13 cellular contexts compared by ENCODE assay signal in the genomic region with DNA sequence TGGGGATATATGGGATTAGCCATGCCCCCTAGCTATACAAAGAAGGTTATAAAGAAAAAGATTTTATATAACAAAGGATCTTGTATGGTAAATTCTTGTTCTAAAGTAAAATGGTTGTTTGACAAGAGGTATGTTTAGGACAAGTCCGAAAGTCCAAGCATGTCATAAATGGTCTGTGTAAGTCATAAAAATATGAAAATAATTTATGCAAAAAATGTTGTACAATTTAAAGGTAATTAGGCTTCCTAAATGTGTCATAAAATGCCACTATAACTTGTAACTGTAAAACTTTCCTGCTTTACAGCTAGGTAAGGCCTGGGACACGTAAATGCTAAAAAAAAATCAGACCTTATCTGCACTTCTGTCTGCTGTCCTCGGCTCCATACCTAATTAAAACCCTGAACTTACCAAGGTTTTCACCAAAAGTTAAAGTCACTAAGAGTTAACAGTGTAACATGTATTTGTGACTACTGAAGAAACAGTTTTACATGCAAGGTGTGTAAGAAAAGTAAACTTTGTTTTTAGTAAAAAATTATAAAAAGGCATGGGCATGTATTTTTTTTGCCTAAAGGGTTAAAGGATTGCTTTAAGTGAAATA.
DNase-seq lines count a peak whose midpoint lies in the region; ATAC-seq and TF ChIP-seq lines count a peak whose summit lies in the region.
"Had no signal": no experiment of that assay in that cellular context is flagged by ENCODE, and none has a peak within 500 bp of the region (broad histone marks: within the 10 kb centered on the region; RNA-seq: fewer than 3 reads in every experiment).

No MANE protein-coding gene starts in this region.

- no peak overlapping the region for H3K4me3 ChIP-seq in HCT116 (replicated peaks in 1 of 2; ENCODE audit: low read depth in 1 of 2, low read length in 2 of 2)
- H3K4me3 ChIP-seq in upper lobe of right lung = no peak overlapping the region
- H3K4me3 ChIP-seq: colonic mucosa had no signal

- H3K4me2 ChIP-seq in HCT116 (ENCODE audit: low read length) = no peak overlapping the region

- TF ChIP-seq RAD21 in HCT116 (IDR thresholded peaks at IDR 0.05; ENCODE audit: low read depth) = no peak

- DNase-seq in DMS114 treated with DMSO at 0.1 percent for 48 hours (lab: John Stamatoyannopoulos, UW; ENCODE audit: unreplicated experiment) = peak; percentile 10
- peak; percentile 54 for DNase-seq in HCT116 (ENCODE audit: low read depth, low spot score)
- DNase-seq in RKO (ENCODE audit: low spot score) = peak; percentile 40
- DNase-seq in fibroblast of peridontal ligament (ENCODE audit: extremely low read depth) = peak; percentile 6
- no peak for DNase-seq in NOMO-1 (lab: John Stamatoyannopoulos, UW; ENCODE audit: unreplicated experiment in 2 of 2)
- DNase-seq in upper lobe of right lung = no peak
- DNase-seq: activated B cell treated with CpG ODN at 0.5 μM for 24 hours; activated naive CD8-positive, alpha-beta T cell treated with anti-CD3 and anti-CD28 coated beads, Interleukin-2, amount 10 ng/mL, durations not matched to agents 7 days and 5 days; CD4-positive, alpha-beta T cell; colonic mucosa; NCI-H1105 treated with DMSO at 0.1 percent for 48 hours had no signal

- BruUV-seq in HCT116 (replicated peaks; lab: Mats Ljungman, UMichigan) = no TSS peak

- TF ChIP-seq CTCF in HCT116 (IDR thresholded peaks at IDR 0.05 in 2 of 3, conservative IDR thresholded peaks at IDR 0.05 in 1 of 3; ENCODE audit: borderline replicate concordance in 1 of 3, insufficient read depth in 1 of 3, low read depth in 2 of 3, low read length in 2 of 3) (no peak), upper lobe of right lung (IDR thresholded peaks at IDR 0.05) (no peak)

- no peak overlapping the region for H3K9ac ChIP-seq in HCT116 (ENCODE audit: low read length)

- H3K79me2 ChIP-seq in HCT116 (ENCODE audit: insufficient read depth, low read length) = no peaks in the 10 kb centered on the region

- no peaks in the 10 kb centered on the region for H3K4me1 ChIP-seq in HCT116 (ENCODE audit: control insufficient read depth in 1 of 2, insufficient read depth in 2 of 2, low read length in 2 of 2)
- H3K4me1 ChIP-seq in upper lobe of right lung = no peaks in the 10 kb centered on the region
- H3K4me1 ChIP-seq: colonic mucosa had no signal

- no peaks in the 10 kb centered on the region for H3K27me3 ChIP-seq in HCT116 (ENCODE audit: insufficient read depth, low read length)
- H3K27me3 ChIP-seq in upper lobe of right lung = no peaks in the 10 kb centered on the region
- H3K27me3 ChIP-seq: colonic mucosa had no signal

- RAD21 ChIA-PET in HCT116 (lab: Charles Lee; ENCODE audit: low non-redundant PET in 1 of 2, low total read pairs in 2 of 2, uncharacterized antibody in 2 of 2, unreplicated experiment in 2 of 2) = no interaction called here

- no peak overlapping the region for H2AFZ ChIP-seq in HCT116 (ENCODE audit: low read depth, low read length, poor library complexity, severe bottlenecking)

- no peak for TF ChIP-seq POLR2A in HCT116 (IDR thresholded peaks at IDR 0.05; ENCODE audit: borderline replicate concordance, extremely low read depth, insufficient read depth, insufficient read length)

- H3K27ac ChIP-seq in HCT116 (ENCODE audit: low read depth, low read length) (no peak overlapping the region), upper lobe of right lung (no peak overlapping the region)
- H3K27ac ChIP-seq: colonic mucosa had no signal

- H3K36me3 ChIP-seq in HCT116 (ENCODE audit: control insufficient read depth in 1 of 2, insufficient read depth in 2 of 2, low read length in 2 of 2) (no peaks in the 10 kb centered on the region), upper lobe of right lung (no peaks in the 10 kb centered on the region)
- H3K36me3 ChIP-seq: colonic mucosa had no signal

- CTCF ChIA-PET in HCT116 (lab: Charles Lee) = no interaction called here

- H4K20me1 ChIP-seq in HCT116 (ENCODE audit: insufficient read depth) = no peaks in the 10 kb centered on the region

- POLR2A ChIA-PET in HCT116 (lab: Charles Lee) = no interaction called here

- H3K9me3 ChIP-seq in HCT116 (ENCODE audit: control insufficient read depth in 1 of 2, insufficient read depth in 1 of 2, low read depth in 1 of 2, low read length in 2 of 2) (peaks cover 7 to 13% of the 10 kb centered on the region in 2 experiments; a peak in 3 of 4 replicates), upper lobe of right lung (peaks cover 28% of the 10 kb centered on the region)

- no peaks in the 10 kb centered on the region for H3K9me2 ChIP-seq in HCT116 (ENCODE audit: insufficient read depth)

- ATAC-seq in HCT116 (no peak), GM21367 (IDR thresholded peaks at IDR 0.05; ENCODE audit: unreplicated experiment) (no peak), HG02938 (IDR thresholded peaks at IDR 0.05; ENCODE audit: unreplicated experiment) (no peak), upper lobe of right lung (no peak)

- intact Hi-C loops in HCT116 (cut with micrococcal nuclease) (no loop called here), upper lobe of right lung (cut with DNase I) (no loop called here)

TF ChIP-seq in HCT116, 20 proteins besides CTCF, POLR2A, EP300 and RAD21:
- TF ChIP-seq JUND (IDR thresholded peaks at IDR 0.05) (no peak), FOSL1 (IDR thresholded peaks at IDR 0.05; ENCODE audit: low read depth) (no peak), ZNF274 (IDR thresholded peaks at IDR 0.05; ENCODE audit: low read depth, low read length) (no peak), EGR1 (IDR thresholded peaks at IDR 0.05; ENCODE audit: low read depth) (no peak), ZFX (IDR thresholded peaks at IDR 0.05) (no peak), EZH2phosphoT487 (IDR thresholded peaks at IDR 0.05; ENCODE audit: borderline replicate concordance) (no peak), CEBPB (IDR thresholded peaks at IDR 0.05; ENCODE audit: low read depth) (no peak), POLR2AphosphoS5 (IDR thresholded peaks at IDR 0.05; ENCODE audit: low read depth, low read length) (no peak), ELF1 (IDR thresholded peaks at IDR 0.05; ENCODE audit: borderline replicate concordance, low read depth) (no peak), SRF (IDR thresholded peaks at IDR 0.05; ENCODE audit: low read depth) (no peak), SP1 (IDR thresholded peaks at IDR 0.05; ENCODE audit: low read depth) (no peak), CBX3 (IDR thresholded peaks at IDR 0.05; ENCODE audit: low read depth) (no peak; the same call in 1 of the 2 replicates), TCF7L2 (IDR thresholded peaks at IDR 0.05; ENCODE audit: borderline replicate concordance, extremely low read depth, insufficient read depth, insufficient read length) (no peak)
- TF ChIP-seq, protein P1, sequence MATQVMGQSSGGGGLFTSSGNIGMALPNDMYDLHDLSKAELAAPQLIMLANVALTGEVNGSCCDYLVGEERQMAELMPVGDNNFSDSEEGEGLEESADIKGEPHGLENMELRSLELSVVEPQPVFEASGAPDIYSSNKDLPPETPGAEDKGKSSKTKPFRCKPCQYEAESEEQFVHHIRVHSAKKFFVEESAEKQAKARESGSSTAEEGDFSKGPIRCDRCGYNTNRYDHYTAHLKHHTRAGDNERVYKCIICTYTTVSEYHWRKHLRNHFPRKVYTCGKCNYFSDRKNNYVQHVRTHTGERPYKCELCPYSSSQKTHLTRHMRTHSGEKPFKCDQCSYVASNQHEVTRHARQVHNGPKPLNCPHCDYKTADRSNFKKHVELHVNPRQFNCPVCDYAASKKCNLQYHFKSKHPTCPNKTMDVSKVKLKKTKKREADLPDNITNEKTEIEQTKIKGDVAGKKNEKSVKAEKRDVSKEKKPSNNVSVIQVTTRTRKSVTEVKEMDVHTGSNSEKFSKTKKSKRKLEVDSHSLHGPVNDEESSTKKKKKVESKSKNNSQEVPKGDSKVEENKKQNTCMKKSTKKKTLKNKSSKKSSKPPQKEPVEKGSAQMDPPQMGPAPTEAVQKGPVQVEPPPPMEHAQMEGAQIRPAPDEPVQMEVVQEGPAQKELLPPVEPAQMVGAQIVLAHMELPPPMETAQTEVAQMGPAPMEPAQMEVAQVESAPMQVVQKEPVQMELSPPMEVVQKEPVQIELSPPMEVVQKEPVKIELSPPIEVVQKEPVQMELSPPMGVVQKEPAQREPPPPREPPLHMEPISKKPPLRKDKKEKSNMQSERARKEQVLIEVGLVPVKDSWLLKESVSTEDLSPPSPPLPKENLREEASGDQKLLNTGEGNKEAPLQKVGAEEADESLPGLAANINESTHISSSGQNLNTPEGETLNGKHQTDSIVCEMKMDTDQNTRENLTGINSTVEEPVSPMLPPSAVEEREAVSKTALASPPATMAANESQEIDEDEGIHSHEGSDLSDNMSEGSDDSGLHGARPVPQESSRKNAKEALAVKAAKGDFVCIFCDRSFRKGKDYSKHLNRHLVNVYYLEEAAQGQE (IDR thresholded peaks at IDR 0.05; ENCODE audit: low read depth) = no peak
- TF ChIP-seq, protein P2, sequence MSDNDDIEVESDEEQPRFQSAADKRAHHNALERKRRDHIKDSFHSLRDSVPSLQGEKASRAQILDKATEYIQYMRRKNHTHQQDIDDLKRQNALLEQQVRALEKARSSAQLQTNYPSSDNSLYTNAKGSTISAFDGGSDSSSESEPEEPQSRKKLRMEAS (IDR thresholded peaks at IDR 0.05) = no peak
- TF ChIP-seq, protein P3, sequence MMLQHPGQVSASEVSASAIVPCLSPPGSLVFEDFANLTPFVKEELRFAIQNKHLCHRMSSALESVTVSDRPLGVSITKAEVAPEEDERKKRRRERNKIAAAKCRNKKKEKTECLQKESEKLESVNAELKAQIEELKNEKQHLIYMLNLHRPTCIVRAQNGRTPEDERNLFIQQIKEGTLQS (IDR thresholded peaks at IDR 0.05) = no peak
- TF ChIP-seq, protein P4, sequence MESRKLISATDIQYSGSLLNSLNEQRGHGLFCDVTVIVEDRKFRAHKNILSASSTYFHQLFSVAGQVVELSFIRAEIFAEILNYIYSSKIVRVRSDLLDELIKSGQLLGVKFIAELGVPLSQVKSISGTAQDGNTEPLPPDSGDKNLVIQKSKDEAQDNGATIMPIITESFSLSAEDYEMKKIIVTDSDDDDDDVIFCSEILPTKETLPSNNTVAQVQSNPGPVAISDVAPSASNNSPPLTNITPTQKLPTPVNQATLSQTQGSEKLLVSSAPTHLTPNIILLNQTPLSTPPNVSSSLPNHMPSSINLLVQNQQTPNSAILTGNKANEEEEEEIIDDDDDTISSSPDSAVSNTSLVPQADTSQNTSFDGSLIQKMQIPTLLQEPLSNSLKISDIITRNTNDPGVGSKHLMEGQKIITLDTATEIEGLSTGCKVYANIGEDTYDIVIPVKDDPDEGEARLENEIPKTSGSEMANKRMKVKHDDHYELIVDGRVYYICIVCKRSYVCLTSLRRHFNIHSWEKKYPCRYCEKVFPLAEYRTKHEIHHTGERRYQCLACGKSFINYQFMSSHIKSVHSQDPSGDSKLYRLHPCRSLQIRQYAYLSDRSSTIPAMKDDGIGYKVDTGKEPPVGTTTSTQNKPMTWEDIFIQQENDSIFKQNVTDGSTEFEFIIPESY (IDR thresholded peaks at IDR 0.05; ENCODE audit: extremely low read depth, insufficient replicate concordance, low read length) = no peak
TF ChIP-seq in HCT116: peak in this region for 0.

Comparison
In these comparisons a context has a peak if more than half of its experiments do, and no peak if none do; other contexts are left out.
1. DNase-seq: peak in DMS114 treated with DMSO at 0.1 percent for 48 hours (single experiment), HCT116 (single experiment), RKO (single experiment) and fibroblast of peridontal ligament (single experiment); none in NOMO-1 (0 of 2) and upper lobe of right lung (single experiment).